In the genomic region with DNA sequence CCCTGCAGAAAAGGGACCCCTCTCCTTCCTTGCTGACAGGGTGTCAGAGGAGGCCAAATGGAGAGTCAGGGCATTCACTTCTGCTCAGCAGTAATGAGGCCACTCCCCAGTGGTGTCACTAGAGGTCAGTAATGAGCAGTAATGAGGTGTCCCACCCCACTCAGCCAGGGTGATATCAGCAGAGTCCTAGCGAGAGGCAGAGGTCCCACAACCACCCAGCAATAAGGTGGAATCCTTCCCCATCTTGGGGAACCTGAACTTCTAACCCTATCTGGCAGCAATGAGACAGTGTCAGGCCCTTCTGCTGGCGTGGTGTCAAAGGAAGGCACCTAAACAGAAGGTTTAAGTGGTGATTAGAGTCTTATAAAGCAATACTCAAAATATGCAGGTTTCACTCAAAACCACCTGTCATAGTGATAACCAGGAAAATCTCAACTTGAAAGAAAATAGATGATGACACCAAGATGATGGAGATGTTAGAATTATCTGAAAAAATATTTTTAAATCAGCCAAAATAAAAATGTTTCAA, we compare ENCODE assay signal across 8 cellular contexts. TPM values are rescaled to one million over a fixed set of nuclear protein-coding genes. Genes with fewer than 3 reads are reported as not detected.
DNase-seq lines count a peak whose midpoint lies in the region; ATAC-seq, FAIRE-seq and TF ChIP-seq lines count a peak whose summit lies in the region.

No MANE protein-coding gene starts in this region.

- H3K9me3 Mint-ChIP-seq in HFFc6: peaks cover 8% of the 10 kb centered on the region
- H3K9me3 Mint-ChIP-seq in naive thymus-derived CD8-positive, alpha-beta T cell: peaks cover 15 to 35% (median 25%) of the 10 kb centered on the region in 9 donors

- peak; percentile 68 to 74 for TF ChIP-seq RAD21 in H1 (IDR thresholded peaks at IDR 0.05 in 1 of 2, conservative IDR thresholded peaks at IDR 0.05 in 1 of 2; ENCODE audit: low read depth in 2 of 2, low read length in 2 of 2)

- H2BK12ac ChIP-seq in H1 (ENCODE audit: low read depth, low read length): no peak overlapping the region

- H3K4me3 Mint-ChIP-seq in HFFc6: no peak overlapping the region
- H3K4me3 Mint-ChIP-seq in naive thymus-derived CD8-positive, alpha-beta T cell: no peak overlapping the region

- no peak overlapping the region for H2BK5ac ChIP-seq in H1 (ENCODE audit: low read depth, low read length)

- FAIRE-seq in H1 (lab: Jason Lieb, UNC): peak; percentile 94

- POLR2A ChIA-PET in AG04449 (lab: Yijun Ruan, JAX) (no interaction called here), H1 (lab: Charles Lee; ENCODE audit: partially characterized antibody) (no interaction called here)
- POLR2A ChIA-PET in naive thymus-derived CD8-positive, alpha-beta T cell (lab: Charles Lee): no interaction called here

- H3K4me3 ChIP-seq in AG04449 (ENCODE audit: low read depth, low read length) (no peak overlapping the region), GM12875 (ENCODE audit: low read depth, low read length) (no peak overlapping the region), Loucy (ENCODE audit: low read length, poor library complexity, severe bottlenecking) (no peak overlapping the region), H1 (ENCODE audit: extremely low read depth in 1 of 4, insufficient read depth in 2 of 4, low read depth in 3 of 4, low read length in 4 of 4) (no peak overlapping the region)

- no peak overlapping the region for H4K91ac ChIP-seq in H1 (replicated peaks; ENCODE audit: insufficient read length, low read length)

- H3K9me2 ChIP-seq in Loucy (replicated peaks; ENCODE audit: low read depth, low read length): no peaks in the 10 kb centered on the region

- H2AFZ ChIP-seq in Loucy (ENCODE audit: low read length): peak overlapping the region; percentile 83
- no peak overlapping the region for H2AFZ ChIP-seq in H1 (ENCODE audit: low read length)

- WGBS in H1 (ENCODE audit: extremely low coverage in 1 of 2, insufficient coverage in 1 of 2, insufficient read length in 1 of 2, insufficient replicate concordance in 2 of 2, low coverage in 1 of 2, low lambda C conversion rate in 2 of 2, missing lambda C conversion rate in 1 of 2), 2 experiments: 29% methylated on average over 2 of the region's 2 CpGs; no CpG with 5 or more reads in 1 of the 2 experiments

- TF ChIP-seq CTCF in AG04449 (IDR thresholded peaks at IDR 0.05; ENCODE audit: insufficient read depth, low read length, missing control alignments) (peak; percentile 81), GM12875 (IDR thresholded peaks at IDR 0.05; ENCODE audit: borderline replicate concordance, insufficient read depth, low read depth, low read length) (peak; percentile 83), HFFc6 (IDR thresholded peaks at IDR 0.05) (peak; percentile 78), Loucy (conservative IDR thresholded peaks at IDR 0.05; ENCODE audit: low read length) (peak; percentile 83), H1 (IDR thresholded peaks at IDR 0.05; ENCODE audit: control extremely low read depth in 1 of 3, insufficient read depth in 1 of 3, low read depth in 1 of 3, low read length in 3 of 3) (peak; percentile 79 to 91 (median 79))

- no peak overlapping the region for H3K4ac ChIP-seq in H1 (replicated peaks; ENCODE audit: insufficient read length, low read depth, low read length)

- H3K4me1 Mint-ChIP-seq in HFFc6 (ENCODE audit: low read depth): no peaks in the 10 kb centered on the region
- peaks cover 0 to 4% (median 3%) of the 10 kb centered on the region in 4 donors for H3K4me1 Mint-ChIP-seq in naive thymus-derived CD8-positive, alpha-beta T cell

- TF ChIP-seq POLR2A in H1 (IDR thresholded peaks at IDR 0.05; ENCODE audit: control extremely low read depth in 1 of 2, low read depth in 2 of 2, low read length in 2 of 2): no peak

- no peak overlapping the region for H2BK120ac ChIP-seq in H1 (replicated peaks; ENCODE audit: low read depth, low read length)

- no peak for TF ChIP-seq EP300 in H1 (IDR thresholded peaks at IDR 0.05; ENCODE audit: borderline replicate concordance in 1 of 2, low read depth in 2 of 2, low read length in 2 of 2)

- CTCF ChIA-PET in AG04449 (lab: Yijun Ruan, JAX): interaction anchor here (1.2 to 1.6 kb wide), 4 partner anchors 11 to 40 kb away, joined by 3 to 10 read pairs (median 5); no protein-coding TSS in a partner anchor
- CTCF ChIA-PET in H1 (lab: Charles Lee; ENCODE audit: partially characterized antibody): interaction anchor here (1.9 kb wide), 1 partner anchor 12 kb away, joined by 9 read pairs; a partner anchor contains a TSS

- no peak overlapping the region for H3K9ac ChIP-seq in Loucy (ENCODE audit: low read depth, low read length, poor library complexity, severe bottlenecking)
- no peak overlapping the region for H3K9ac ChIP-seq in H1 (replicated peaks in 1 of 4; ENCODE audit: extremely low read depth in 1 of 4, low read depth in 3 of 4, low read length in 3 of 4)

- no peak overlapping the region for H3K23ac ChIP-seq in H1 (ENCODE audit: insufficient read length)

- H2BK15ac ChIP-seq in H1 (ENCODE audit: low read length): no peak overlapping the region

- no peaks in the 10 kb centered on the region for H3K9me3 ChIP-seq in Loucy (ENCODE audit: insufficient read depth, low read depth, low read length)
- H3K9me3 ChIP-seq in H1 (ENCODE audit: insufficient read depth in 2 of 2, low read depth in 1 of 2, low read length in 1 of 2): peaks cover 0 to under 1% of the 10 kb centered on the region in 2 experiments; a peak in 1 of 4 replicates

- H3K36me3 Mint-ChIP-seq in HFFc6 (ENCODE audit: low read depth): no peaks in the 10 kb centered on the region
- H3K36me3 Mint-ChIP-seq in naive thymus-derived CD8-positive, alpha-beta T cell: peaks cover 6 to 26% (median 16%) of the 10 kb centered on the region in 3 donors

- no peaks in the 10 kb centered on the region for H3K23me2 ChIP-seq in H1 (ENCODE audit: low read depth, low read length)

- DNase-seq in AG04449 (ENCODE audit: low read depth, low spot score) (no peak), HFFc6 (peak; percentile 52), H1 (ENCODE audit: low read depth in 1 of 2, low spot score in 2 of 2) (peak in 1 of 2 experiments; percentile 76), dedifferentiated amniotic fluid mesenchymal stem cell (ENCODE audit: extremely low spot score) (no peak)
- DNase-seq in activated CD4-positive, alpha-beta T cell treated with anti-CD3 and anti-CD28 coated beads for 1 hour: peak; percentile 44
- DNase-seq in naive thymus-derived CD8-positive, alpha-beta T cell: peak in 6 of 10 donors; percentile 43 to 65 (median 49)

- H3K36me3 ChIP-seq in Loucy (ENCODE audit: insufficient read depth, low read length): no peaks in the 10 kb centered on the region
- H3K36me3 ChIP-seq in H1 (ENCODE audit: control insufficient read depth in 2 of 4, insufficient read depth in 4 of 4, low read length in 3 of 4): no peaks in the 10 kb centered on the region

- peaks cover 7% of the 10 kb centered on the region for H3K27me3 Mint-ChIP-seq in HFFc6 (ENCODE audit: insufficient read depth)
- peaks cover 18 to 65% (median 41%) of the 10 kb centered on the region in 5 donors for H3K27me3 Mint-ChIP-seq in naive thymus-derived CD8-positive, alpha-beta T cell

- H2BK20ac ChIP-seq in H1 (ENCODE audit: low read length): no peak overlapping the region

- ATAC-seq in naive thymus-derived CD8-positive, alpha-beta T cell: peak; percentile 99

- no peak overlapping the region for H2AK5ac ChIP-seq in H1 (ENCODE audit: low read depth, low read length)

- H3K27ac ChIP-seq in H1 (ENCODE audit: low read depth, low read length): no peak overlapping the region

- no peak overlapping the region for H4K5ac ChIP-seq in H1 (ENCODE audit: insufficient read length, low read depth, low read length)

- no peak overlapping the region for H3K27ac Mint-ChIP-seq in HFFc6
- H3K27ac Mint-ChIP-seq in naive thymus-derived CD8-positive, alpha-beta T cell: peak overlapping the region in 2 of 10 donors; percentile 4 to 31

- H4K8ac ChIP-seq in H1 (ENCODE audit: extremely low read depth, insufficient read depth, low read length): no peak overlapping the region

- no peak overlapping the region for H3K56ac ChIP-seq in H1 (replicated peaks; ENCODE audit: insufficient read length, low read depth, low read length)

- no peak overlapping the region for H3K18ac ChIP-seq in H1 (ENCODE audit: extremely low read depth, low read length)

- H3K79me2 ChIP-seq in Loucy (ENCODE audit: insufficient read depth, low read length): no peaks in the 10 kb centered on the region
- no peaks in the 10 kb centered on the region for H3K79me2 ChIP-seq in H1 (ENCODE audit: control insufficient read depth in 1 of 2, insufficient read depth in 2 of 2, low read length in 2 of 2)

- H3K79me1 ChIP-seq in H1 (ENCODE audit: low read depth, low read length): no peaks in the 10 kb centered on the region

- no peak overlapping the region for H3K14ac ChIP-seq in H1 (ENCODE audit: insufficient read length)

- no peaks in the 10 kb centered on the region for H3K27me3 ChIP-seq in Loucy (ENCODE audit: insufficient read depth, low read length, poor library complexity, severe bottlenecking)
- no peaks in the 10 kb centered on the region for H3K27me3 ChIP-seq in H1 (replicated peaks in 1 of 4; ENCODE audit: control insufficient read depth in 3 of 4, extremely low read depth in 1 of 4, insufficient read depth in 3 of 4, low read length in 3 of 4)

- H4K20me1 ChIP-seq in Loucy (ENCODE audit: insufficient read depth, low read length, poor library complexity, severe bottlenecking) (no peaks in the 10 kb centered on the region), H1 (replicated peaks in 1 of 2; ENCODE audit: control insufficient read depth in 1 of 2, insufficient read depth in 2 of 2, low read length in 2 of 2) (no peaks in the 10 kb centered on the region)

- no peaks in the 10 kb centered on the region for H3K4me1 ChIP-seq in Loucy (ENCODE audit: insufficient read depth, low read length, poor library complexity, severe bottlenecking)
- H3K4me1 ChIP-seq in H1 (replicated peaks in 1 of 4; ENCODE audit: control insufficient read depth in 3 of 4, insufficient read depth in 4 of 4, low read length in 3 of 4): no peaks in the 10 kb centered on the region

- H3K4me2 ChIP-seq in Loucy (ENCODE audit: low read depth, low read length, poor library complexity, severe bottlenecking) (peak overlapping the region; percentile 38), H1 (ENCODE audit: insufficient read depth in 1 of 2, low read depth in 2 of 2, low read length in 2 of 2) (no peak overlapping the region)

- H3F3A ChIP-seq in Loucy (ENCODE audit: low read depth): no peaks in the 10 kb centered on the region

RNA-seq across cellular contexts. Expression of a gene that starts 12.9 kb away (rescaled TPM):
- total RNA-seq in HFFc6 (2021; fragmentation: NEBNext Ultra II Directional; extraction: Animal tissue kit (Norgen Biotek cat#: 25700)): not detected
- 0.20 and 0.57 TPM in 2 replicates for total RNA-seq in H1 (2021; fragmentation: NEBNext Ultra II Directional; extraction: Animal tissue kit (Norgen Biotek cat#: 25700))
- 0.20 and 0.36 TPM in 2 replicates for polyA plus RNA-seq in H1 (2011; rRNA removed)
- polyA plus RNA-seq in H1 (2011; cell fraction: cytosol; rRNA removed): 0.26 TPM
- 0.40 TPM for polyA plus RNA-seq in H1 (2011; cell fraction: nucleus; rRNA removed)
- 0.12 to 0.29 TPM (median 0.23 TPM) in 4 replicates for polyA plus RNA-seq in H1 (2012, experiment 1 of 2)
- 0.09 TPM for polyA plus RNA-seq in H1 (2012, experiment 2 of 2)
- 0.30 TPM for polyA plus RNA-seq in H1 (2013, experiment 1 of 2)
- 0.33 TPM for polyA plus RNA-seq in H1 (2013, experiment 2 of 2)
- polyA minus RNA-seq in H1 (2011; rRNA and poly(A)+ RNA removed): 0.17 and 0.28 TPM in 2 replicates
- not detected for polyA minus RNA-seq in H1 (2011; cell fraction: cytosol; rRNA and poly(A)+ RNA removed)
- 1.00 TPM for polyA minus RNA-seq in H1 (2011; cell fraction: nucleus; rRNA and poly(A)+ RNA removed)
- total RNA-seq in naive thymus-derived CD8-positive, alpha-beta T cell: not detected
- not detected for polyA plus RNA-seq in naive thymus-derived CD8-positive, alpha-beta T cell

Comparison
In these comparisons a context has a peak if more than half of its experiments do, and no peak if none do; other contexts are left out.
1. DNase-seq: peak in HFFc6 (single experiment), activated CD4-positive, alpha-beta T cell treated with anti-CD3 and anti-CD28 coated beads for 1 hour (single experiment) and naive thymus-derived CD8-positive, alpha-beta T cell (6 of 10); none in AG04449 (single experiment) and dedifferentiated amniotic fluid mesenchymal stem cell (single experiment).
2. Peak in every context shown above with its lines, with median percentiles within 50 percentile points of each other: CTCF ChIP-seq.